20 cellular contexts compared by ENCODE assay signal in the genomic region with DNA sequence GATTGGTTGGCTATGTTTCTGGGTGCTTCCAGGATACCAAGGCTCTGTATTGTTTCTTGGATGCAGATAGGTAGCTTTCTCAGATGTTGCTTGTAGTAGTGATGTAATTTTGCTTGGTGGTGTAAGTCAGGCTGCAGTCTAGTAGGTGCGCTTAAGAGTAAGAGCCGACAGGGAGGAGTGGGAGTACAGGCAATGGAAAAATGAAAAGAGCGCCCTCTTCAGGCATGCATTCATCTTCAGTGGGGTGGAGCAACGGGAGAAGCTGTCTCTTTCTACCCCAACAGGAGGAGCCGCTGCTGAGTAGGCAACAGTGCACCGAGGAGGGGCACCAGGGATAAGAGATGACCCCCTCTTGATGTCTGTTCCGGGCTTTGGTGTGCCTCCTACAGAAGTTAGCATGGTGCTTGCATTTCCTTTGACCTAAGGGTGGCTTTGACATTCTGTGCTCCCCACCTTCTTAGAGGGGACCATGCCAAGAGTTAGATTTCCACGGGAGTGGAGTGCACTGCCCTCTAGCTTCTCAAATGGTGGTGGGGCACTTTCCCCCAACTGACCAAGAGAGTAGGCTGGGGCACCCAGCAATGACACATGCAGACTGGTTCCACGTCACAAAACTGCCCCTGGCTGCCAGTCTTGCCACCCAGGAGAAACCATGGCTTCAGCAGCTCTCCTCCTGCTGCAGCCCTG. TPM values are rescaled to one million over a fixed set of nuclear protein-coding genes. Genes with fewer than 3 reads are reported as not detected.
DNase-seq lines count a peak whose midpoint lies in the region; ATAC-seq, FAIRE-seq and TF ChIP-seq lines count a peak whose summit lies in the region.
"Had no signal": no experiment of that assay in that cellular context is flagged by ENCODE, and none has a peak within 500 bp of the region (broad histone marks: within the 10 kb centered on the region; RNA-seq: fewer than 3 reads in every experiment).

No MANE protein-coding gene starts in this region.

- H3K27me3 Mint-ChIP-seq in astrocyte (ENCODE audit: low read depth, unreplicated experiment) (peaks cover 14% of the 10 kb centered on the region), neural progenitor cell (ENCODE audit: insufficient read depth, low read depth) (peaks cover 8% of the 10 kb centered on the region), nephron progenitor cell (ENCODE audit: low read depth, poor library complexity) (peaks cover 31% of the 10 kb centered on the region)

- H3K4me3 ChIP-seq in SK-N-SH (ENCODE audit: low read depth in 2 of 2, low read length in 1 of 2) = no peak overlapping the region
- no peak overlapping the region for H3K4me3 ChIP-seq in MM.1S (ENCODE audit: low read length)
- no peak overlapping the region for H3K4me3 ChIP-seq in astrocyte (ENCODE audit: insufficient read depth, low read depth, low read length)
- H3K4me3 ChIP-seq in neural progenitor cell = no peak overlapping the region
- H3K4me3 ChIP-seq in heart left ventricle = no peak overlapping the region
- no peak overlapping the region for H3K4me3 ChIP-seq in lower lobe of right lung
- H3K4me3 ChIP-seq: sigmoid colon, uterus had no signal

- H3K27ac Mint-ChIP-seq in astrocyte (ENCODE audit: unreplicated experiment) = peak overlapping the region; percentile 21
- no peak overlapping the region for H3K27ac Mint-ChIP-seq in neural progenitor cell
- H3K27ac Mint-ChIP-seq in nephron progenitor cell = no peak overlapping the region
- H3K27ac Mint-ChIP-seq: activated T-cell treated with anti-CD3 and anti-CD28 coated beads, Interleukin-2, amount 50 U/mL, for 72 hours; IgD-negative memory B cell; immature natural killer cell; stimulated activated memory B cell treated with anti-CD40 and anti-IgM and Interleukin-4, amounts not matched to agents 10 μg/mL and 1 μg/mL and 100 μg/mL, for 72 hours; T-helper 17 cell had no signal

- no peaks in the 10 kb centered on the region; the same call in 1 of the 2 replicates for H3K27me3 ChIP-seq in SK-N-SH (ENCODE audit: insufficient read depth)
- H3K27me3 ChIP-seq in MM.1S (replicated peaks; ENCODE audit: insufficient read depth, low read length) = no peaks in the 10 kb centered on the region
- peaks cover 2% of the 10 kb centered on the region for H3K27me3 ChIP-seq in astrocyte (ENCODE audit: insufficient read depth, low read length)
- no peaks in the 10 kb centered on the region for H3K27me3 ChIP-seq in neural progenitor cell
- H3K27me3 ChIP-seq in heart left ventricle = peaks cover 0 to 24% (median 3%) of the 10 kb centered on the region in 9 donors
- peaks cover 20% of the 10 kb centered on the region for H3K27me3 ChIP-seq in lower lobe of right lung (ENCODE audit: low read depth)
- H3K27me3 ChIP-seq: uterus had no signal

- H3K9me3 Mint-ChIP-seq in astrocyte (ENCODE audit: unreplicated experiment) = peaks cover 15% of the 10 kb centered on the region
- peaks cover 16% of the 10 kb centered on the region for H3K9me3 Mint-ChIP-seq in neural progenitor cell
- peaks cover 61% of the 10 kb centered on the region for H3K9me3 Mint-ChIP-seq in nephron progenitor cell
- H3K9me3 Mint-ChIP-seq: immature natural killer cell; stimulated activated memory B cell treated with anti-CD40 and anti-IgM and Interleukin-4, amounts not matched to agents 10 μg/mL and 1 μg/mL and 100 μg/mL, for 72 hours had no signal

- TF ChIP-seq CTCF in SK-N-SH (IDR thresholded peaks at IDR 0.05) (peak; percentile 23; the same call in 1 of the 2 replicates), MM.1S (IDR thresholded peaks at IDR 0.05; ENCODE audit: low read length) (peak; percentile 28), astrocyte (IDR thresholded peaks at IDR 0.05; ENCODE audit: insufficient read depth, low read depth, low read length) (no peak), neural progenitor cell (IDR thresholded peaks at IDR 0.05) (peak; percentile 24), heart left ventricle (IDR thresholded peaks at IDR 0.05) (no peak), lower lobe of right lung (IDR thresholded peaks at IDR 0.05) (no peak), nephron progenitor cell (IDR thresholded peaks at IDR 0.05) (no peak)

- DNase-seq in SK-N-SH (no peak), MM.1S (no peak), astrocyte (ENCODE audit: low read depth) (no peak), neural progenitor cell (ENCODE audit: low spot score) (no peak), heart left ventricle (no peak), lower lobe of right lung (no peak), nephron progenitor cell (no peak)
- DNase-seq: activated CD4-positive, alpha-beta T cell treated with anti-CD3 and anti-CD28 coated beads for 4 hours; aorta; immature natural killer cell; mesenchymal stem cell; NCI-H510A; sigmoid colon; stimulated activated CD4-positive, alpha-beta T cell treated with anti-CD3 and anti-CD28 coated beads, Interleukin-4, amount 100 ng/mL, for 4 hours; T-helper 17 cell; uterus had no signal

- H3K36me3 Mint-ChIP-seq in astrocyte (ENCODE audit: low read depth, unreplicated experiment) = no peaks in the 10 kb centered on the region
- H3K36me3 Mint-ChIP-seq in neural progenitor cell = peaks cover 2% of the 10 kb centered on the region
- H3K36me3 Mint-ChIP-seq in nephron progenitor cell (ENCODE audit: low read depth) = no peaks in the 10 kb centered on the region
- H3K36me3 Mint-ChIP-seq: IgD-negative memory B cell; immature natural killer cell; stimulated activated memory B cell treated with anti-CD40 and anti-IgM and Interleukin-4, amounts not matched to agents 10 μg/mL and 1 μg/mL and 100 μg/mL, for 72 hours had no signal

- no peaks in the 10 kb centered on the region for H3K9me2 ChIP-seq in SK-N-SH
- no peaks in the 10 kb centered on the region for H3K9me2 ChIP-seq in MM.1S (replicated peaks; ENCODE audit: insufficient read depth, low read length)

- TF ChIP-seq RAD21 in SK-N-SH (IDR thresholded peaks at IDR 0.05; ENCODE audit: low read length) = no peak

- 22% methylated on average over 9 of the region's 9 CpGs for WGBS in SK-N-SH (ENCODE audit: low lambda C conversion rate)
- 56 to 68% (median 60%) methylated on average over 9 of the region's 9 CpGs for WGBS in heart left ventricle, 4 donors

- no peaks in the 10 kb centered on the region for H3K9me3 ChIP-seq in SK-N-SH
- H3K9me3 ChIP-seq in MM.1S (replicated peaks; ENCODE audit: insufficient read depth, low read length) = no peaks in the 10 kb centered on the region
- no peaks in the 10 kb centered on the region for H3K9me3 ChIP-seq in astrocyte (ENCODE audit: insufficient read depth, low read depth, low read length)
- H3K9me3 ChIP-seq in neural progenitor cell (ENCODE audit: low read depth) = no peaks in the 10 kb centered on the region
- H3K9me3 ChIP-seq in heart left ventricle = peaks cover 0 to 3% (median 0%) of the 10 kb centered on the region in 12 donors
- H3K9me3 ChIP-seq in lower lobe of right lung = no peaks in the 10 kb centered on the region
- H3K9me3 ChIP-seq: uterus had no signal

- POLR2A ChIA-PET in SK-N-SH (lab: Yijun Ruan, JAX) = no interaction called here

- no peaks in the 10 kb centered on the region for H3K79me2 ChIP-seq in SK-N-SH (ENCODE audit: insufficient read depth)
- H3K79me2 ChIP-seq in MM.1S (ENCODE audit: low read length) = no peaks in the 10 kb centered on the region
- no peaks in the 10 kb centered on the region for H3K79me2 ChIP-seq in astrocyte (ENCODE audit: insufficient read depth, low read length)
- H3K79me2 ChIP-seq in neural progenitor cell (ENCODE audit: low read depth) = no peaks in the 10 kb centered on the region

- H3K4me3 Mint-ChIP-seq in astrocyte (ENCODE audit: unreplicated experiment) = no peak overlapping the region
- H3K4me3 Mint-ChIP-seq in neural progenitor cell = no peak overlapping the region
- H3K4me3 Mint-ChIP-seq in nephron progenitor cell = no peak overlapping the region
- H3K4me3 Mint-ChIP-seq: activated T-cell treated with anti-CD3 and anti-CD28 coated beads, Interleukin-2, amount 50 U/mL, for 72 hours; IgD-negative memory B cell; immature natural killer cell; stimulated activated memory B cell treated with anti-CD40 and anti-IgM and Interleukin-4, amounts not matched to agents 10 μg/mL and 1 μg/mL and 100 μg/mL, for 72 hours; T-helper 17 cell had no signal

- H3K9ac ChIP-seq in SK-N-SH = no peak overlapping the region
- no peak overlapping the region for H3K9ac ChIP-seq in MM.1S (ENCODE audit: low read length)
- H3K9ac ChIP-seq in astrocyte (ENCODE audit: low read length) = no peak overlapping the region
- H3K9ac ChIP-seq in neural progenitor cell = no peak overlapping the region

- H3K36me3 ChIP-seq in SK-N-SH (replicated peaks in 1 of 2; ENCODE audit: control insufficient read depth in 1 of 2, insufficient read depth in 2 of 2, low read length in 1 of 2) = no peaks in the 10 kb centered on the region
- no peaks in the 10 kb centered on the region for H3K36me3 ChIP-seq in MM.1S (replicated peaks; ENCODE audit: insufficient read depth, low read length)
- H3K36me3 ChIP-seq in astrocyte (ENCODE audit: insufficient read depth, low read length) = no peaks in the 10 kb centered on the region
- no peaks in the 10 kb centered on the region for H3K36me3 ChIP-seq in neural progenitor cell
- H3K36me3 ChIP-seq in heart left ventricle = no peaks in the 10 kb centered on the region
- H3K36me3 ChIP-seq in lower lobe of right lung = no peaks in the 10 kb centered on the region
- H3K36me3 ChIP-seq: sigmoid colon, uterus had no signal

- no peak for TF ChIP-seq POLR2A in heart left ventricle (IDR thresholded peaks at IDR 0.05)

- ATAC-seq in SK-N-SH treated with all-trans-retinoic acid at 6 μM for 48 hours (no peak), heart left ventricle (no peak), lower lobe of right lung (no peak)
- ATAC-seq: stimulated activated memory B cell treated with anti-CD40 and anti-IgM and Interleukin-4, amounts not matched to agents 10 μg/mL and 1 μg/mL and 100 μg/mL, for 72 hours; T-helper 17 cell had no signal

- intact Hi-C loops in heart left ventricle (cut with DNase I) (no loop called here), lower lobe of right lung (cut with DNase I) (no loop called here)

- no peaks in the 10 kb centered on the region for H4K20me1 ChIP-seq in SK-N-SH (ENCODE audit: insufficient read depth)
- no peaks in the 10 kb centered on the region for H4K20me1 ChIP-seq in MM.1S (ENCODE audit: insufficient read depth, low read length)
- H4K20me1 ChIP-seq in astrocyte (ENCODE audit: insufficient read depth, low read length) = no peaks in the 10 kb centered on the region
- no peaks in the 10 kb centered on the region for H4K20me1 ChIP-seq in neural progenitor cell (ENCODE audit: low read depth)

- H3F3A ChIP-seq in SK-N-SH (replicated peaks; ENCODE audit: insufficient read depth) (no peaks in the 10 kb centered on the region), MM.1S (ENCODE audit: insufficient read depth, low read length) (no peaks in the 10 kb centered on the region), neural progenitor cell (ENCODE audit: low read depth) (no peaks in the 10 kb centered on the region)

- H3K4me1 ChIP-seq in SK-N-SH (ENCODE audit: control insufficient read depth in 1 of 2, insufficient read depth in 2 of 2, low read depth in 1 of 2, low read length in 1 of 2) = no peaks in the 10 kb centered on the region
- H3K4me1 ChIP-seq in MM.1S (ENCODE audit: low read length) = 0 out of 2 replicates have a peak, but pooled peaks cover 3% of the 10 kb centered on the region
- H3K4me1 ChIP-seq in astrocyte (ENCODE audit: insufficient read depth, low read length) = no peaks in the 10 kb centered on the region
- no peaks in the 10 kb centered on the region for H3K4me1 ChIP-seq in neural progenitor cell
- H3K4me1 ChIP-seq in heart left ventricle = no peaks in the 10 kb centered on the region
- no peaks in the 10 kb centered on the region for H3K4me1 ChIP-seq in lower lobe of right lung
- H3K4me1 ChIP-seq: sigmoid colon, uterus had no signal

- FAIRE-seq in astrocyte (lab: Jason Lieb, UNC) = no peak

- no peak for TF ChIP-seq EP300 in SK-N-SH (IDR thresholded peaks at IDR 0.05; ENCODE audit: borderline replicate concordance in 1 of 2, low read depth in 1 of 2, low read length in 1 of 2)

- H3K4me1 Mint-ChIP-seq in astrocyte (ENCODE audit: low read depth, unreplicated experiment) (no peaks in the 10 kb centered on the region), neural progenitor cell (no peaks in the 10 kb centered on the region), nephron progenitor cell (peaks cover 20% of the 10 kb centered on the region)

- H3K27ac ChIP-seq in SK-N-SH (ENCODE audit: low read depth in 2 of 2, low read length in 1 of 2) (no peak overlapping the region), MM.1S (ENCODE audit: low read length) (no peak overlapping the region), astrocyte (ENCODE audit: low read depth, low read length) (no peak overlapping the region), neural progenitor cell (no peak overlapping the region), heart left ventricle (no peak overlapping the region), lower lobe of right lung (no peak overlapping the region)
- H3K27ac ChIP-seq: sigmoid colon, uterus had no signal

- H2AFZ ChIP-seq in SK-N-SH (ENCODE audit: low read depth) (no peak overlapping the region), MM.1S (ENCODE audit: low read length) (no peak overlapping the region), astrocyte (ENCODE audit: low read depth, low read length) (no peak overlapping the region), neural progenitor cell (replicated peaks) (no peak overlapping the region)

- CTCF ChIA-PET in SK-N-SH (lab: Yijun Ruan, JAX) = interaction anchor here (1.5 kb wide), 1 partner anchor 62 kb away, joined by 3 read pairs; no protein-coding TSS in a partner anchor

- H3K4me2 ChIP-seq in SK-N-SH (no peak overlapping the region), MM.1S (ENCODE audit: low read depth, low read length) (no peak overlapping the region), astrocyte (ENCODE audit: low read length) (no peak overlapping the region), neural progenitor cell (no peak overlapping the region)

RNA-seq across cellular contexts. Expression of a gene that starts 56.1 kb away (rescaled TPM):
- polyA plus RNA-seq in SK-N-SH (2012; rRNA removed) = 12.5 and 16.4 TPM in 2 replicates
- 3.8 and 6.2 TPM in 2 replicates for polyA plus RNA-seq in SK-N-SH (2012; cell fraction: cytosol; rRNA removed)
- 104 and 108 TPM in 2 replicates for polyA plus RNA-seq in SK-N-SH (2012; cell fraction: nucleus; rRNA removed)
- 10.6 and 11.2 TPM in 2 replicates for total RNA-seq in astrocyte
- 5.5 and 12.0 TPM in 2 replicates for total RNA-seq in neural progenitor cell (ENCODE audit: low replicate concordance)
- total RNA-seq in heart left ventricle = 1 to 10 TPM; 2.8 to 9.0 (median 3.4) TPM
- polyA plus RNA-seq in heart left ventricle = 1 to 10 TPM; 3.0 to 3.3 TPM
- 15.1 TPM for total RNA-seq in lower lobe of right lung

Comparison
In these comparisons a context has a peak if more than half of its experiments do, and no peak if none do; other contexts are left out.
1. CTCF ChIP-seq: peak in SK-N-SH (single experiment), MM.1S (single experiment) and neural progenitor cell (single experiment); none in astrocyte (single experiment), heart left ventricle (0 of 12), lower lobe of right lung (single experiment) and nephron progenitor cell (single experiment).